Comparison of ENCODE assay signal across 9 cellular contexts in the genomic region with DNA sequence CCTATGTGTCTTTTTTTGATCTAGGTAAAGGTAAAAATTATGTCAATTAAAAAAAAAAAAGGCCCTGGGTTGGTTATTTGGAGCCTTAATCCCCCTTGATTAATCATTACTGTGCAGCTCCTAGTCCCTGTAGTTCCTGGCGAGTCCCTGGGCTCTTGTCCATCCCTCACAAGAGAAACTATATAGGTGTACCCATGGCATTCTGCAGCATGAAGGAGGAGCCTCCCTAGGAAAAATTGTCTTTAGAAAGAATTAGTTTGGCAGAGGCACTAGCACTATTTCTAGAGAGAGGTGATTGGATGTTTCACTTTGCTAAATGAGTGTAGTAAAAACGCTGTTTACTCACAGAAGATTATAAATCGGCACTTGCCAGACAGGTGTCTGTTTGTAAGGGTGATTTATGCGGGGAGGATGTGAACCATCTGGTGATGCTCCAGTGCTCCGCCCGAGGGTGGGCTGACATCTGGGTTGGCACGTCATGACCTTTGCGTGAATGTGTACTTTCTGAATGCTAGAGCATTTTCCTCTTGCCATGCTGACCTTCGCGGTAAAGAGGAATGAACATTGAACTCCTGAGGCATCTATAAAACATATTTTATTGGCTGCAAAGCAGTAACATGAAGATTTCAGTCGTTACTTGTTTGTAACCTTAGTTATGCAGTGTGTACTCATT. TPM values are rescaled to one million over a fixed set of nuclear protein-coding genes. Genes with fewer than 3 reads are reported as not detected.
DNase-seq lines count a peak whose midpoint lies in the region; ATAC-seq lines count a peak whose summit lies in the region.
"Had no signal": no experiment of that assay in that cellular context is flagged by ENCODE, and none has a peak within 500 bp of the region (broad histone marks: within the 10 kb centered on the region; RNA-seq: fewer than 3 reads in every experiment).

No MANE protein-coding gene starts in this region.

- no peaks in the 10 kb centered on the region for H3K9me3 Mint-ChIP-seq in activated CD4-positive, alpha-beta T cell treated with anti-CD3 and anti-CD28 coated beads, Interleukin-2, amount 10 ng/mL, durations not matched to agents 24 days and 14 days

- no peaks in the 10 kb centered on the region for H3K27me3 Mint-ChIP-seq in activated CD4-positive, alpha-beta T cell treated with anti-CD3 and anti-CD28 coated beads, Interleukin-2, amount 10 ng/mL, durations not matched to agents 24 days and 14 days

- H3K27ac Mint-ChIP-seq in activated CD4-positive, alpha-beta T cell treated with anti-CD3 and anti-CD28 coated beads, Interleukin-2, amount 10 ng/mL, durations not matched to agents 24 days and 14 days: peak overlapping the region; percentile 29

- DNase-seq in activated CD4-positive, alpha-beta T cell treated with anti-CD3 and anti-CD28 coated beads, Interleukin-2, amount 10 ng/mL, durations not matched to agents 24 days and 14 days: no peak
- DNase-seq in activated CD4-positive, alpha-beta T cell treated with anti-CD3 and anti-CD28 coated beads, Interleukin-2, amount 50 U/mL, for 4 hours: no peak
- DNase-seq in NCI-H226: peak; percentile 24
- DNase-seq in fibroblast of gingiva (ENCODE audit: low read depth): peak; percentile 22
- DNase-seq in KG1 (lab: John Stamatoyannopoulos, UW): no peak
- DNase-seq in putamen (ENCODE audit: low spot score): no peak
- DNase-seq: DND-41 had no signal

- H3K4me3 Mint-ChIP-seq in activated CD4-positive, alpha-beta T cell treated with anti-CD3 and anti-CD28 coated beads, Interleukin-2, amount 10 ng/mL, durations not matched to agents 24 days and 14 days: peak overlapping the region; percentile 42

- H3K36me3 Mint-ChIP-seq in activated CD4-positive, alpha-beta T cell treated with anti-CD3 and anti-CD28 coated beads, Interleukin-2, amount 10 ng/mL, durations not matched to agents 24 days and 14 days (ENCODE audit: low read depth): peaks cover 8% of the 10 kb centered on the region

- intact Hi-C loops in activated CD4-positive, alpha-beta T cell treated with anti-CD3 and anti-CD28 coated beads, Interleukin-2, amount 10 ng/mL, durations not matched to agents 24 days and 14 days (cut with micrococcal nuclease): no loop called here

- ATAC-seq in HG02571 (IDR thresholded peaks at IDR 0.05; ENCODE audit: unreplicated experiment) (peak; percentile 56), HG03045 (IDR thresholded peaks at IDR 0.05; ENCODE audit: unreplicated experiment) (no peak)

- H3K4me1 Mint-ChIP-seq in activated CD4-positive, alpha-beta T cell treated with anti-CD3 and anti-CD28 coated beads, Interleukin-2, amount 10 ng/mL, durations not matched to agents 24 days and 14 days: peaks cover 67% of the 10 kb centered on the region

RNA-seq across cellular contexts. Expression of gene PLCL2, which starts 12.6 kb away (rescaled TPM):
- total RNA-seq in activated CD4-positive, alpha-beta T cell treated with anti-CD3 and anti-CD28 coated beads, Interleukin-2, amount 10 ng/mL, durations not matched to agents 24 days and 14 days: 14.8 and 15.2 TPM in 2 replicates

Comparison
In these comparisons a context has a peak if more than half of its experiments do, and no peak if none do; other contexts are left out.
1. DNase-seq: peak in NCI-H226 (single experiment) and fibroblast of gingiva (single experiment); none in activated CD4-positive, alpha-beta T cell treated with anti-CD3 and anti-CD28 coated beads, Interleukin-2, amount 10 ng/mL, durations not matched to agents 24 days and 14 days (single experiment), activated CD4-positive, alpha-beta T cell treated with anti-CD3 and anti-CD28 coated beads, Interleukin-2, amount 50 U/mL, for 4 hours (0 of 2), KG1 (single experiment) and putamen (single experiment).